8 cellular contexts compared by ENCODE assay signal in the genomic region with DNA sequence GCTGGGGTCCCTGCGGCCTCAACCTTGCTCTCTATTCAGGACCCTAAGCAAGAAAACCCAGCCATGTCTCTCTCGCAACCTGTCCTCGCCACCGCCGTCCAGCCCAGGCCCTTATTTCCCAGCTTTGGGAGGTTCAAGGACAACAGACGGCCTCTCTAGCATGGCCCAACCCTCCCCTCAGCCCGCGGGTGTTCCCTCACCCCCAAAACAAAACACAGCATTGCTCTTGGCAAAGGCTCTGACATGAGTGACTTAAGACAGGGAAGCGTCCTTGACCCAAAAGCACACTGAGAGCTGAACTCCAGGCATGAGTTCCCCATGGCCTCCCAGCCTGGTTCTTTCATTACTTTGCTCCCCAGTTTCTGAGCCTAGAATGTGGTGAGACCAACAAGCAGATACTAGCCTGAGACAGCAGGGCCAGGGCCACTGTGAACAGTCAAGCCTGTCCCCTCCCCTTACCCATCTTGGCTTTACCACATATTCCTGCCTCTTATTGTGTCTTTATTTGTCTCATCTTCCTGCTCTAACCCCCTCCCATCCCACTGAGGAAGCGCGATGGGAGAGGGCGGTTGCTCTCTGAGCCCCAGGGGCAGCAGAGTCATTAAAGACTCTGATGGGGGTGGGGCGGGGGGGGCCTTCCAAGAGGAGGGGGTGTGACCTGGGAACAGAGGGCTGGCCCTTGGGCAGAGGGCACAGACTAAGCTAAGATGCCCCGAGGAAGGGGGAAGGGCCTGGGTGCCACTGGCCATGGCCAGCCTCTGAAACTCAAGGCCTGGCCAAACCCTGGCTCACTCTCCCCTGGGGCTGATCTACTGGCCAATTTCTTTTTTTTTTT. TPM values are rescaled to one million over a fixed set of nuclear protein-coding genes. Genes with fewer than 3 reads are reported as not detected.
DNase-seq lines count a peak whose midpoint lies in the region; ATAC-seq and TF ChIP-seq lines count a peak whose summit lies in the region.

No MANE protein-coding gene starts in this region.

- H3K9me3 ChIP-seq in liver (ENCODE audit: control insufficient read depth in 4 of 4, low read length in 3 of 4): no peaks in the 10 kb centered on the region

- ATAC-seq in activated naive CD8-positive, alpha-beta T cell treated with anti-CD3 and anti-CD28 coated beads, Interleukin-2, amount 50 U/mL, for 24 hours: no peak
- no peak for ATAC-seq in GM18502 (IDR thresholded peaks at IDR 0.05; ENCODE audit: poor library complexity, unreplicated experiment)

- TF ChIP-seq RAD21 in liver (IDR thresholded peaks at IDR 0.05): no peak

- H3K4me3 ChIP-seq in liver (ENCODE audit: low read depth in 1 of 3, low read length in 3 of 3): no peak overlapping the region

- no peak for DNase-seq in activated T-cell treated with anti-CD3 and anti-CD28 coated beads, Interleukin-2, amount 50 U/mL, for 24 hours
- DNase-seq in activated T-cell treated with anti-CD3 and anti-CD28 coated beads, Interleukin-2, amount 50 U/mL, for 1 hour: no peak
- DNase-seq in activated naive CD8-positive, alpha-beta T cell treated with anti-CD3 and anti-CD28 coated beads, Interleukin-2, amount 50 U/mL, for 24 hours: no peak
- no peak for DNase-seq in type B pancreatic cell (ENCODE audit: extremely low spot score, unreplicated experiment)
- no peak for DNase-seq in D341Med (ENCODE audit: low spot score)
- no peak for DNase-seq in dedifferentiated amniotic fluid mesenchymal stem cell (ENCODE audit: extremely low spot score)

- peak overlapping the region; percentile 60 for H3K4me3 Mint-ChIP-seq in activated T-cell treated with anti-CD3 and anti-CD28 coated beads, Interleukin-2, amount 50 U/mL, for 24 hours
- no peak overlapping the region for H3K4me3 Mint-ChIP-seq in activated naive CD8-positive, alpha-beta T cell treated with anti-CD3 and anti-CD28 coated beads, Interleukin-2, amount 50 U/mL, for 24 hours
- peak overlapping the region; percentile 84 for H3K4me3 Mint-ChIP-seq in type B pancreatic cell

- no peaks in the 10 kb centered on the region for H3K36me3 ChIP-seq in liver (ENCODE audit: control insufficient read depth in 4 of 4, insufficient read depth in 3 of 4, low read depth in 1 of 4, low read length in 3 of 4)

- no peaks in the 10 kb centered on the region for H3K27me3 ChIP-seq in liver (ENCODE audit: control insufficient read depth in 4 of 4, insufficient read depth in 4 of 4, low read length in 3 of 4)

- H3K9me3 Mint-ChIP-seq in activated T-cell treated with anti-CD3 and anti-CD28 coated beads, Interleukin-2, amount 50 U/mL, for 24 hours: no peaks in the 10 kb centered on the region
- H3K9me3 Mint-ChIP-seq in activated naive CD8-positive, alpha-beta T cell treated with anti-CD3 and anti-CD28 coated beads, Interleukin-2, amount 50 U/mL, for 24 hours: no peaks in the 10 kb centered on the region
- no peaks in the 10 kb centered on the region for H3K9me3 Mint-ChIP-seq in type B pancreatic cell

- peaks cover 71% of the 10 kb centered on the region for H3K36me3 Mint-ChIP-seq in activated T-cell treated with anti-CD3 and anti-CD28 coated beads, Interleukin-2, amount 50 U/mL, for 24 hours (ENCODE audit: low read depth)
- peaks cover 7% of the 10 kb centered on the region for H3K36me3 Mint-ChIP-seq in activated naive CD8-positive, alpha-beta T cell treated with anti-CD3 and anti-CD28 coated beads, Interleukin-2, amount 50 U/mL, for 24 hours (ENCODE audit: low read depth)
- H3K36me3 Mint-ChIP-seq in type B pancreatic cell: peaks cover 4% of the 10 kb centered on the region

- peaks cover 89% of the 10 kb centered on the region for H3K4me1 Mint-ChIP-seq in activated T-cell treated with anti-CD3 and anti-CD28 coated beads, Interleukin-2, amount 50 U/mL, for 24 hours (ENCODE audit: low read depth)
- peaks cover 76% of the 10 kb centered on the region for H3K4me1 Mint-ChIP-seq in activated naive CD8-positive, alpha-beta T cell treated with anti-CD3 and anti-CD28 coated beads, Interleukin-2, amount 50 U/mL, for 24 hours
- peaks cover 42% of the 10 kb centered on the region for H3K4me1 Mint-ChIP-seq in type B pancreatic cell (ENCODE audit: unreplicated experiment)

- TF ChIP-seq CTCF in liver (IDR thresholded peaks at IDR 0.05; ENCODE audit: low read depth, low read length, missing input control) (no peak), type B pancreatic cell (conservative IDR thresholded peaks at IDR 0.05) (no peak)

- no peaks in the 10 kb centered on the region for H3K27me3 Mint-ChIP-seq in activated T-cell treated with anti-CD3 and anti-CD28 coated beads, Interleukin-2, amount 50 U/mL, for 24 hours
- no peaks in the 10 kb centered on the region for H3K27me3 Mint-ChIP-seq in activated naive CD8-positive, alpha-beta T cell treated with anti-CD3 and anti-CD28 coated beads, Interleukin-2, amount 50 U/mL, for 24 hours
- H3K27me3 Mint-ChIP-seq in type B pancreatic cell: no peaks in the 10 kb centered on the region

- 47% methylated on average over 14 of the region's 14 CpGs for WGBS in liver

- H3K4me1 ChIP-seq in liver (ENCODE audit: control insufficient read depth in 4 of 4, insufficient read depth in 4 of 4, low read length in 3 of 4): peaks cover 37 to 91% (median 67%) of the 10 kb centered on the region in 4 donors

- H3K27ac ChIP-seq in liver (ENCODE audit: low read depth in 1 of 2, low read length in 2 of 2): peak overlapping the region; percentile 91 to 93

- H3K9ac ChIP-seq in liver (ENCODE audit: low read depth in 1 of 2, low read length in 2 of 2): peak overlapping the region in 1 of 2 donors; percentile 19

- H3K27ac Mint-ChIP-seq in activated T-cell treated with anti-CD3 and anti-CD28 coated beads, Interleukin-2, amount 50 U/mL, for 24 hours: peak overlapping the region; percentile 96
- H3K27ac Mint-ChIP-seq in activated naive CD8-positive, alpha-beta T cell treated with anti-CD3 and anti-CD28 coated beads, Interleukin-2, amount 50 U/mL, for 24 hours: peak overlapping the region; percentile 88
- peak overlapping the region; percentile 95 for H3K27ac Mint-ChIP-seq in type B pancreatic cell

TF ChIP-seq in liver, 16 proteins besides CTCF, POLR2A, EP300 and RAD21 (continues in another document):
- TF ChIP-seq NR2F2 (IDR thresholded peaks at IDR 0.05) (peak; percentile 63), HNF4A (conservative IDR thresholded peaks at IDR 0.05) (peak in 1 of 2 donors; percentile 10), FOXA2 (IDR thresholded peaks at IDR 0.05) (no peak), YY1 (IDR thresholded peaks at IDR 0.05) (no peak), HNF4G (IDR thresholded peaks at IDR 0.05) (no peak), TAF1 (conservative IDR thresholded peaks at IDR 0.05) (no peak), RXRA (IDR thresholded peaks at IDR 0.05) (no peak), EGR1 (IDR thresholded peaks at IDR 0.05; ENCODE audit: low read depth in 2 of 2) (no peak), SP1 (IDR thresholded peaks at IDR 0.05) (no peak), FOXA1 (IDR thresholded peaks at IDR 0.05) (no peak), GABPA (IDR thresholded peaks at IDR 0.05 in 1 of 2, conservative IDR thresholded peaks at IDR 0.05 in 1 of 2) (no peak)
- TF ChIP-seq, protein P1, sequence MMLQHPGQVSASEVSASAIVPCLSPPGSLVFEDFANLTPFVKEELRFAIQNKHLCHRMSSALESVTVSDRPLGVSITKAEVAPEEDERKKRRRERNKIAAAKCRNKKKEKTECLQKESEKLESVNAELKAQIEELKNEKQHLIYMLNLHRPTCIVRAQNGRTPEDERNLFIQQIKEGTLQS (IDR thresholded peaks at IDR 0.05): no peak
- TF ChIP-seq, protein P2, sequence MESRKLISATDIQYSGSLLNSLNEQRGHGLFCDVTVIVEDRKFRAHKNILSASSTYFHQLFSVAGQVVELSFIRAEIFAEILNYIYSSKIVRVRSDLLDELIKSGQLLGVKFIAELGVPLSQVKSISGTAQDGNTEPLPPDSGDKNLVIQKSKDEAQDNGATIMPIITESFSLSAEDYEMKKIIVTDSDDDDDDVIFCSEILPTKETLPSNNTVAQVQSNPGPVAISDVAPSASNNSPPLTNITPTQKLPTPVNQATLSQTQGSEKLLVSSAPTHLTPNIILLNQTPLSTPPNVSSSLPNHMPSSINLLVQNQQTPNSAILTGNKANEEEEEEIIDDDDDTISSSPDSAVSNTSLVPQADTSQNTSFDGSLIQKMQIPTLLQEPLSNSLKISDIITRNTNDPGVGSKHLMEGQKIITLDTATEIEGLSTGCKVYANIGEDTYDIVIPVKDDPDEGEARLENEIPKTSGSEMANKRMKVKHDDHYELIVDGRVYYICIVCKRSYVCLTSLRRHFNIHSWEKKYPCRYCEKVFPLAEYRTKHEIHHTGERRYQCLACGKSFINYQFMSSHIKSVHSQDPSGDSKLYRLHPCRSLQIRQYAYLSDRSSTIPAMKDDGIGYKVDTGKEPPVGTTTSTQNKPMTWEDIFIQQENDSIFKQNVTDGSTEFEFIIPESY (IDR thresholded peaks at IDR 0.05): no peak
- TF ChIP-seq, protein P3, sequence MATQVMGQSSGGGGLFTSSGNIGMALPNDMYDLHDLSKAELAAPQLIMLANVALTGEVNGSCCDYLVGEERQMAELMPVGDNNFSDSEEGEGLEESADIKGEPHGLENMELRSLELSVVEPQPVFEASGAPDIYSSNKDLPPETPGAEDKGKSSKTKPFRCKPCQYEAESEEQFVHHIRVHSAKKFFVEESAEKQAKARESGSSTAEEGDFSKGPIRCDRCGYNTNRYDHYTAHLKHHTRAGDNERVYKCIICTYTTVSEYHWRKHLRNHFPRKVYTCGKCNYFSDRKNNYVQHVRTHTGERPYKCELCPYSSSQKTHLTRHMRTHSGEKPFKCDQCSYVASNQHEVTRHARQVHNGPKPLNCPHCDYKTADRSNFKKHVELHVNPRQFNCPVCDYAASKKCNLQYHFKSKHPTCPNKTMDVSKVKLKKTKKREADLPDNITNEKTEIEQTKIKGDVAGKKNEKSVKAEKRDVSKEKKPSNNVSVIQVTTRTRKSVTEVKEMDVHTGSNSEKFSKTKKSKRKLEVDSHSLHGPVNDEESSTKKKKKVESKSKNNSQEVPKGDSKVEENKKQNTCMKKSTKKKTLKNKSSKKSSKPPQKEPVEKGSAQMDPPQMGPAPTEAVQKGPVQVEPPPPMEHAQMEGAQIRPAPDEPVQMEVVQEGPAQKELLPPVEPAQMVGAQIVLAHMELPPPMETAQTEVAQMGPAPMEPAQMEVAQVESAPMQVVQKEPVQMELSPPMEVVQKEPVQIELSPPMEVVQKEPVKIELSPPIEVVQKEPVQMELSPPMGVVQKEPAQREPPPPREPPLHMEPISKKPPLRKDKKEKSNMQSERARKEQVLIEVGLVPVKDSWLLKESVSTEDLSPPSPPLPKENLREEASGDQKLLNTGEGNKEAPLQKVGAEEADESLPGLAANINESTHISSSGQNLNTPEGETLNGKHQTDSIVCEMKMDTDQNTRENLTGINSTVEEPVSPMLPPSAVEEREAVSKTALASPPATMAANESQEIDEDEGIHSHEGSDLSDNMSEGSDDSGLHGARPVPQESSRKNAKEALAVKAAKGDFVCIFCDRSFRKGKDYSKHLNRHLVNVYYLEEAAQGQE (IDR thresholded peaks at IDR 0.05): no peak

RNA-seq across cellular contexts. Expression of a gene that starts 11.8 kb away (rescaled TPM):
- 100 to 1,000 TPM in 1 of 2 donors, 10 to 100 TPM in 1; 66.8 to 133 TPM for total RNA-seq in liver
- polyA plus RNA-seq in liver: 100 to 1,000 TPM in 1 of 2 donors, 10 to 100 TPM in 1; 74.0 to 127 TPM
- 81.2 and 97.0 TPM in 2 replicates for total RNA-seq in type B pancreatic cell (ENCODE audit: low replicate concordance)
